Comparison of ENCODE assay signal across 1 cellular context in genomic region chr11:120108154-120108784, GRCh38.
TF ChIP-seq lines count a peak whose summit lies in the region.

No MANE protein-coding gene starts in this region.

TF ChIP-seq in GM12878, 131 proteins besides CTCF, POLR2A, EP300 and RAD21 (continued from another document and continues in another):
- TF ChIP-seq USF2 (IDR thresholded peaks at IDR 0.05; ENCODE audit: borderline replicate concordance, low read depth, low read length) (no peak), ZNF592 (IDR thresholded peaks at IDR 0.05) (no peak), MXI1 (IDR thresholded peaks at IDR 0.05; ENCODE audit: low read depth, low read length) (no peak), POU2F2 (IDR thresholded peaks at IDR 0.05; ENCODE audit: borderline replicate concordance, low read depth, low read length) (0 out of 3 replicates have a peak, but pooled peaks have one; percentile 13), CBFB (IDR thresholded peaks at IDR 0.05; ENCODE audit: low read depth) (no peak), BHLHE40 (IDR thresholded peaks at IDR 0.05; ENCODE audit: borderline replicate concordance in 1 of 2, low read depth in 2 of 2, low read length in 1 of 2) (peak in 1 of 2 experiments; percentile 51; a peak in 2 of 4 replicates), SRF (IDR thresholded peaks at IDR 0.05; ENCODE audit: low read depth in 2 of 2, low read length in 2 of 2) (no peak), MYB (IDR thresholded peaks at IDR 0.05; ENCODE audit: borderline replicate concordance, low read depth, low read length) (no peak), FOXM1 (IDR thresholded peaks at IDR 0.05; ENCODE audit: low read depth, low read length) (0 out of 2 replicates have a peak, but pooled peaks have one; percentile 35), POLR2AphosphoS5 (IDR thresholded peaks at IDR 0.05; ENCODE audit: low read length) (no peak), RB1 (IDR thresholded peaks at IDR 0.05; ENCODE audit: borderline replicate concordance) (peak; percentile 59; the same call in 1 of the 2 replicates), MTA2 (IDR thresholded peaks at IDR 0.05; ENCODE audit: low read depth) (no peak), ATF7 (IDR thresholded peaks at IDR 0.05; ENCODE audit: low read depth) (no peak), ESRRA (IDR thresholded peaks at IDR 0.05; ENCODE audit: low read length) (no peak), TARDBP (IDR thresholded peaks at IDR 0.05; ENCODE audit: borderline replicate concordance) (no peak), MTA3 (IDR thresholded peaks at IDR 0.05; ENCODE audit: borderline replicate concordance, low read length) (no peak), NBN (IDR thresholded peaks at IDR 0.05) (no peak), SUZ12 (IDR thresholded peaks at IDR 0.05; ENCODE audit: unreplicated experiment) (no peak), CHD2 (IDR thresholded peaks at IDR 0.05; ENCODE audit: borderline replicate concordance, low read depth, low read length) (no peak), HDGF (IDR thresholded peaks at IDR 0.05) (no peak), HDAC2 (IDR thresholded peaks at IDR 0.05) (no peak), WRNIP1 (IDR thresholded peaks at IDR 0.05; ENCODE audit: borderline replicate concordance, low read depth, low read length) (no peak), CUX1 (IDR thresholded peaks at IDR 0.05; ENCODE audit: insufficient replicate concordance, low read depth, low read length) (no peak), MLLT1 (IDR thresholded peaks at IDR 0.05) (no peak), ZNF24 (IDR thresholded peaks at IDR 0.05) (no peak), ELK1 (IDR thresholded peaks at IDR 0.05; ENCODE audit: low read depth, low read length) (no peak), SPI1 (IDR thresholded peaks at IDR 0.05; ENCODE audit: borderline replicate concordance, insufficient read depth, low read depth, low read length) (no peak), LARP7 (IDR thresholded peaks at IDR 0.05) (no peak; the same call in 1 of the 2 replicates), USF1 (IDR thresholded peaks at IDR 0.05; ENCODE audit: borderline replicate concordance, extremely low read length, insufficient read depth, low read depth, low read length) (no peak), IKZF1 (conservative IDR thresholded peaks at IDR 0.05) (no peak), MAX (IDR thresholded peaks at IDR 0.05; ENCODE audit: low read depth, low read length) (no peak), ZNF622 (IDR thresholded peaks at IDR 0.05) (no peak), SREBF2 (IDR thresholded peaks at IDR 0.05; ENCODE audit: low read length) (no peak), NFYA (IDR thresholded peaks at IDR 0.05; ENCODE audit: borderline replicate concordance, low read depth, low read length) (no peak), EZH2 (IDR thresholded peaks at IDR 0.05; ENCODE audit: borderline replicate concordance, control insufficient read depth, low read depth, low read length) (no peak), ZNF207 (IDR thresholded peaks at IDR 0.05; ENCODE audit: borderline replicate concordance) (peak; percentile 52; the same call in 1 of the 2 replicates), PBX3 (IDR thresholded peaks at IDR 0.05; ENCODE audit: insufficient replicate concordance, low read depth, low read length) (no peak), ZNF217 (IDR thresholded peaks at IDR 0.05) (no peak), YY1 (IDR thresholded peaks at IDR 0.05; ENCODE audit: low read depth, low read length) (peak; percentile 64; the same call in 1 of the 2 replicates), BMI1 (IDR thresholded peaks at IDR 0.05; ENCODE audit: borderline replicate concordance) (no peak), EGR1 (IDR thresholded peaks at IDR 0.05; ENCODE audit: borderline replicate concordance in 1 of 2, low read depth in 2 of 2, low read length in 2 of 2) (0 out of 3 replicates have a peak, but pooled peaks of 1 of the 2 experiments have one; percentile 42), PRDM15 (CRISPR knock-in tag; IDR thresholded peaks at IDR 0.05) (no peak), FOXK2 (IDR thresholded peaks at IDR 0.05) (no peak), KDM1A (IDR thresholded peaks at IDR 0.05; ENCODE audit: borderline replicate concordance) (no peak)
